Comparison of ENCODE assay signal across 26 cellular contexts in the genomic region with DNA sequence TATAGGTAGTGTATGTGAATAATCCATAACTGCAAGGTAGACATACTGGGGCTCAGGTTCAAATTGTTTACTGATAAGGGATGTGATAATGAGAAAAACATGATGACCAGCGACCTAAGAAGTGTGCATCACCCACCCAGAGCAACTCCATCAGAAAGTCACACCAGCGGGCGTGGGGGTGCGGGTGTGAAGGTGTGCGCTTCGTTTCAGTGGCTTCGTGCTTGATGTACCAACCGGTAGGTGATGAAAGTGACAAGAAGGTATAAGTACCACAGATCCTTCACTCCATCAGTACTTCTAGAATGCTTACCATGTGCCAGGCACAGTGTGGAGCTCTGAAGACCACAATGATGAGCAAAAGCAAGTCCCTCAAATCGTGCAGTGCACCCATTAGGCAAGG. TPM values are rescaled to one million over a fixed set of nuclear protein-coding genes. Genes with fewer than 3 reads are reported as not detected.
DNase-seq lines count a peak whose midpoint lies in the region; ATAC-seq and TF ChIP-seq lines count a peak whose summit lies in the region.
"Had no signal": no experiment of that assay in that cellular context is flagged by ENCODE, and none has a peak within 500 bp of the region (broad histone marks: within the 10 kb centered on the region; RNA-seq: fewer than 3 reads in every experiment).

No MANE protein-coding gene starts in this region.

- POLR2A ChIA-PET in HEK293 (lab: Yijun Ruan, JAX) = no interaction called here
- POLR2A ChIA-PET in naive thymus-derived CD8-positive, alpha-beta T cell (lab: Charles Lee) = interaction anchor here (0.8 kb wide), 1 partner anchor 7 kb away, joined by 3 read pairs; no protein-coding TSS in a partner anchor

- peak overlapping the region in 3 of 10 donors; percentile 40 to 86 (median 71) for H3K27ac Mint-ChIP-seq in naive thymus-derived CD8-positive, alpha-beta T cell
- H3K27ac Mint-ChIP-seq: activated B cell treated with CpG ODN at 0.5 μM for 24 hours had no signal

- peak overlapping the region; percentile 24 for H3K9ac ChIP-seq in rectal smooth muscle tissue (ENCODE audit: low read length)

- H3K4me1 Mint-ChIP-seq in naive thymus-derived CD8-positive, alpha-beta T cell = peaks cover 56 to 92% (median 85%) of the 10 kb centered on the region in 4 donors

- H3K27ac ChIP-seq in HEK293 (ENCODE audit: extremely low read depth, low read depth, low read length) (no peak overlapping the region), rectal smooth muscle tissue (ENCODE audit: low read depth, low read length) (no peak overlapping the region)
- H3K27ac ChIP-seq: body of pancreas, hepatocyte had no signal

- peaks cover 0 to 52% (median 0%) of the 10 kb centered on the region in 3 donors for H3K36me3 Mint-ChIP-seq in naive thymus-derived CD8-positive, alpha-beta T cell

- H3K4me1 ChIP-seq in HEK293 (ENCODE audit: control insufficient read depth, insufficient read depth, low read length) (peaks cover 9% of the 10 kb centered on the region), rectal smooth muscle tissue (ENCODE audit: control insufficient read depth, insufficient read depth, low read length) (peaks cover 49% of the 10 kb centered on the region)

- no peak overlapping the region for H3K4me3 ChIP-seq in HEK293 (ENCODE audit: low read depth, low read length)
- peak overlapping the region; percentile 3; the same call in 1 of the 2 replicates for H3K4me3 ChIP-seq in iPS-18c (ENCODE audit: insufficient read depth, low read depth, low read length)
- no peak overlapping the region for H3K4me3 ChIP-seq in rectal smooth muscle tissue (ENCODE audit: low read length)
- H3K4me3 ChIP-seq: body of pancreas, GM12878, hepatocyte had no signal

- DNase-seq in activated effector memory CD4-positive, alpha-beta T cell treated with anti-CD3 and anti-CD28 coated beads, Interleukin-2, amount 50 U/mL, for 16 hours = peak; percentile 45
- DNase-seq in activated effector memory CD4-positive, alpha-beta T cell treated with Interleukin-2 at 50 U/mL for 16 hours = no peak
- no peak for DNase-seq in naive thymus-derived CD8-positive, alpha-beta T cell
- no peak for DNase-seq in HCEC 1CT
- DNase-seq: activated B cell treated with CpG ODN at 0.5 μM for 24 hours; activated naive CD4-positive, alpha-beta T cell; BE2C; body of pancreas; COR-L47; Karpas-422; left colon; NCI-H1417 treated with DMSO at 0.1 percent for 48 hours; NCI-H2081; NCI-H2227 treated with DMSO at 0.1 percent for 48 hours; NCI-H526; stimulated activated CD4-positive, alpha-beta T cell treated with anti-CD3 and anti-CD28 coated beads, Interleukin-4, amount 100 ng/mL, for 1 hour; substantia nigra; T-cell; trophoblast cell had no signal

- ATAC-seq in naive thymus-derived CD8-positive, alpha-beta T cell = no peak
- ATAC-seq in HG02623 (IDR thresholded peaks at IDR 0.05; ENCODE audit: unreplicated experiment) = no peak
- ATAC-seq: body of pancreas, GM12878, left colon, T-cell had no signal

- H3K27me3 Mint-ChIP-seq in naive thymus-derived CD8-positive, alpha-beta T cell = no peaks in the 10 kb centered on the region
- H3K27me3 Mint-ChIP-seq: activated B cell treated with CpG ODN at 0.5 μM for 24 hours, progenitor cell of endocrine pancreas, T-cell had no signal

- H3K9me3 ChIP-seq in HEK293 (ENCODE audit: control insufficient read depth, insufficient read depth, low read depth, low read length) (no peaks in the 10 kb centered on the region), iPS-18c (ENCODE audit: control insufficient read depth, insufficient read depth, low read length) (no peaks in the 10 kb centered on the region)
- H3K9me3 ChIP-seq: BE2C, body of pancreas had no signal

- CTCF ChIA-PET in HEK293 (lab: Yijun Ruan, JAX) = interaction anchor here (0.9 to 1.0 kb wide), 2 partner anchors 19 to 67 kb away, joined by 3 to 4 read pairs; no protein-coding TSS in a partner anchor

- no peaks in the 10 kb centered on the region for H3K9me3 Mint-ChIP-seq in naive thymus-derived CD8-positive, alpha-beta T cell
- H3K9me3 Mint-ChIP-seq: activated B cell treated with CpG ODN at 0.5 μM for 24 hours, T-cell had no signal

- no peaks in the 10 kb centered on the region for H3K27me3 ChIP-seq in rectal smooth muscle tissue (ENCODE audit: control insufficient read depth, insufficient read depth, low read length)
- H3K27me3 ChIP-seq: BE2C, body of pancreas, hepatocyte had no signal

- peak overlapping the region in 3 of 10 donors; percentile 0 to 44 (median 33) for H3K4me3 Mint-ChIP-seq in naive thymus-derived CD8-positive, alpha-beta T cell
- H3K4me3 Mint-ChIP-seq: activated B cell treated with CpG ODN at 0.5 μM for 24 hours had no signal

- peaks cover 2 to 20% of the 10 kb centered on the region in 2 experiments for H3K36me3 ChIP-seq in HEK293 (ENCODE audit: control insufficient read depth in 2 of 2, insufficient read depth in 1 of 2, low read length in 2 of 2)
- H3K36me3 ChIP-seq in rectal smooth muscle tissue (ENCODE audit: control insufficient read depth, insufficient read depth, low read length) = peaks cover 4% of the 10 kb centered on the region

- no peak for TF ChIP-seq CTCF in HEK293 (tag by site-specific recombination; IDR thresholded peaks at IDR 0.05)

TF ChIP-seq in HEK293, 187 proteins besides CTCF, POLR2A, EP300 and RAD21:
- no peak for TF ChIP-seq FEZF1 (tag by site-specific recombination; IDR thresholded peaks at IDR 0.05)
- no peak for TF ChIP-seq ZNF791 (tag by site-specific recombination; IDR thresholded peaks at IDR 0.05)
- TF ChIP-seq OSR2 (tag by site-specific recombination; IDR thresholded peaks at IDR 0.05) = no peak
- TF ChIP-seq ZNF18 (tag by site-specific recombination; IDR thresholded peaks at IDR 0.05) = peak; percentile 50
TF ChIP-seq in HEK293: peak in this region for 1.

RNA-seq across cellular contexts. Expression of gene ANP32A, which starts 11.2 kb away (rescaled TPM):
- total RNA-seq in naive thymus-derived CD8-positive, alpha-beta T cell = 100 to 1,000 TPM; 129 to 131 TPM
- polyA plus RNA-seq in naive thymus-derived CD8-positive, alpha-beta T cell = 10 to 100 TPM; 81.3 to 88.1 (median 84.3) TPM
